Comparison of ENCODE assay signal across 1 cellular context in genomic region chr20:50391444-50392137, GRCh38.
TF ChIP-seq lines count a peak whose summit lies in the region.

No MANE protein-coding gene starts in this region.

TF ChIP-seq in HepG2, 621 proteins besides CTCF, POLR2A, EP300 and RAD21 (continued from another document and continues in another):
- TF ChIP-seq HNF1A (IDR thresholded peaks at IDR 0.05; ENCODE audit: low read depth) (no peak), HNF1A (CRISPR knock-in tag; IDR thresholded peaks at IDR 0.05; ENCODE audit: borderline replicate concordance) (no peak), MAX (IDR thresholded peaks at IDR 0.05) (no peak), PHF8 (CRISPR knock-in tag; IDR thresholded peaks at IDR 0.05) (no peak), ZSCAN20 (CRISPR knock-in tag; IDR thresholded peaks at IDR 0.05; ENCODE audit: borderline replicate concordance) (no peak), ZBTB43 (CRISPR knock-in tag; conservative IDR thresholded peaks at IDR 0.05) (no peak), ZNF746 (CRISPR knock-in tag; IDR thresholded peaks at IDR 0.05) (no peak), STAT5B (CRISPR knock-in tag; IDR thresholded peaks at IDR 0.05) (no peak), TRIM24 (CRISPR knock-in tag; IDR thresholded peaks at IDR 0.05) (no peak), TMF1 (CRISPR knock-in tag; IDR thresholded peaks at IDR 0.05; ENCODE audit: low read depth) (no peak), ZNF30 (CRISPR knock-in tag; IDR thresholded peaks at IDR 0.05) (no peak), MED1 (CRISPR knock-in tag; IDR thresholded peaks at IDR 0.05) (peak; percentile 5; the same call in 1 of the 2 replicates), HNF4G (IDR thresholded peaks at IDR 0.05; ENCODE audit: borderline replicate concordance, low read depth, low read length) (no peak), HNF4G (CRISPR knock-in tag; IDR thresholded peaks at IDR 0.05; ENCODE audit: borderline replicate concordance, low read depth) (no peak), HOXA3 (CRISPR knock-in tag; IDR thresholded peaks at IDR 0.05) (no peak), HMG20B (CRISPR knock-in tag; conservative IDR thresholded peaks at IDR 0.05) (no peak), ATF7 (IDR thresholded peaks at IDR 0.05) (no peak), ATF7 (CRISPR knock-in tag; IDR thresholded peaks at IDR 0.05) (no peak), BRCA1 (CRISPR knock-in tag; IDR thresholded peaks at IDR 0.05) (no peak), SNRNP70 (IDR thresholded peaks at IDR 0.05; ENCODE audit: low read depth, low read length) (no peak), ZFY (CRISPR knock-in tag; IDR thresholded peaks at IDR 0.05) (peak; percentile 20; the same call in 1 of the 2 replicates), KLF16 (CRISPR knock-in tag; IDR thresholded peaks at IDR 0.05) (no peak), ZKSCAN1 (IDR thresholded peaks at IDR 0.05; ENCODE audit: low read length) (no peak), ZNF253 (CRISPR knock-in tag; IDR thresholded peaks at IDR 0.05; ENCODE audit: borderline replicate concordance) (no peak), ATAD3A (CRISPR knock-in tag; IDR thresholded peaks at IDR 0.05) (no peak), PRPF4 (IDR thresholded peaks at IDR 0.05; ENCODE audit: low read depth, low read length, poor library complexity, severe bottlenecking) (peak; percentile 75), ZBTB1 (CRISPR knock-in tag; IDR thresholded peaks at IDR 0.05; ENCODE audit: borderline replicate concordance) (no peak), ZBTB40 (IDR thresholded peaks at IDR 0.05) (no peak), ZBTB40 (CRISPR knock-in tag; IDR thresholded peaks at IDR 0.05) (peak; percentile 33; the same call in 1 of the 2 replicates), ZNF33B (CRISPR knock-in tag; IDR thresholded peaks at IDR 0.05) (no peak), DNMT1 (CRISPR knock-in tag; IDR thresholded peaks at IDR 0.05) (no peak), AHDC1 (CRISPR knock-in tag; IDR thresholded peaks at IDR 0.05; ENCODE audit: borderline replicate concordance) (no peak), ZNF766 (CRISPR knock-in tag; IDR thresholded peaks at IDR 0.05; ENCODE audit: borderline replicate concordance) (no peak), PBX3 (CRISPR knock-in tag; IDR thresholded peaks at IDR 0.05; ENCODE audit: borderline replicate concordance) (no peak), ZNF563 (CRISPR knock-in tag; IDR thresholded peaks at IDR 0.05) (no peak), ZNF776 (CRISPR knock-in tag; IDR thresholded peaks at IDR 0.05) (no peak), ZBTB25 (CRISPR knock-in tag; IDR thresholded peaks at IDR 0.05) (no peak), ZSCAN30 (CRISPR knock-in tag; IDR thresholded peaks at IDR 0.05) (no peak; the same call in 1 of the 2 replicates)
